In the genomic region with DNA sequence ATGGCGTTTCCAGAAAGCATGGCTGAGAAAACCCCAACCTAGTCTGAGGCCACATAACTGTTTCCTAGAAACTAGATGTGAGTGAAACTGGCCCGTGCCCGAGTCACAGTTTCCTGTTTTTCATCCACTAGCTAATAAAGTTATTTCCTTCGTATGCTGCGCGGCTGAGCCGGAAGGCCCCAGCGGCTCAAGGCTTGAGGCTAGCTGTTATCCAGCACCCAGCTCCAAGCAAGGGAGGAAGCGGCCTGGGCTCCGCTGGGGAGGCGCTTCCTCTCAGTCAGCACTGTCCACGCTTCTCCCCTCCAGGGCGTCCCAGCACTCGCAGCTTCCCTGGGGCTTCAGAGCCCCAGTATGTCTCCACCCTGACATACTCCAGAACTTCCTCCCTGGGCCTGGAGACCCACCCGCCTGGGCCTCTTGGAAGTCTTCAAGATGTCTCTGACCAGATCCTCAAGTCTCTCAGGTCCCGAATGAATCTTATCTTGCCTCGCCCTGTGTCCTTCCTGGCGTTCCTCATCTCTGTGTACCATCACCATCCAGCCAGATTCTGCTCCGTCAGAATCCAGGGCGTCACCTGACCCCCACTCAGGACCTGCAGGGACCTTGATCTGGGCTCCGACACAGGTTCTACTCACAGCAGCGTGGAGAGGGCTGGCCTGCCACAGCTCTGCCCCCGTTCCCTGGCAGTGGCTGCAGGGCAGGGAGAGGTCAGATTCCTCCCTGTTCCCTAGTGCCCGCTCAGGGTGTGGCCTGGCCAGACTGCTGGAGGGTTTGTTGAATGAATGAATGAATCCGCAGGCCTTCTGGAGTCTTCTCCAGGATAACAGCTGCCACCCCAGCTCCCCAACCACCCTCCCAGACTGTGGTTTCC, we compare ENCODE assay signal across 8 cellular contexts.
DNase-seq lines count a peak whose midpoint lies in the region; ATAC-seq and TF ChIP-seq lines count a peak whose summit lies in the region.

No MANE protein-coding gene starts in this region.

- TF ChIP-seq CTCF in left ventricle myocardium inferior (IDR thresholded peaks at IDR 0.05; ENCODE audit: borderline replicate concordance) = no peak
- no peak for TF ChIP-seq CTCF in PC-3 (conservative IDR thresholded peaks at IDR 0.05; ENCODE audit: low read depth, low read length)

- H4K20me1 ChIP-seq in PC-3 (ENCODE audit: low read length) = no peaks in the 10 kb centered on the region

- H3K4me1 ChIP-seq in left ventricle myocardium inferior = peaks cover 25% of the 10 kb centered on the region
- peaks cover 10% of the 10 kb centered on the region; the same call in 1 of the 2 replicates for H3K4me1 ChIP-seq in PC-3 (ENCODE audit: insufficient read depth, low read length)

- BruUV-seq in PC-3 (replicated peaks; lab: Mats Ljungman, UMichigan) = no TSS peak

- DNase-seq in H7 (peak; percentile 57), left ventricle myocardium inferior (peak; percentile 74), NCI-H187 (lab: John Stamatoyannopoulos, UW) (no peak), EL (no peak), PC-3 (no peak)
- peak; percentile 25 for DNase-seq in activated CD8-positive, alpha-beta memory T cell treated with anti-CD3 and anti-CD28 coated beads, Interleukin-2, amount 50 U/mL, for 24 hours (ENCODE audit: extremely low read depth)
- peak; percentile 9 to 26 for DNase-seq in stimulated activated CD4-positive, alpha-beta T cell treated with anti-CD3 and anti-CD28 coated beads, Interleukin-1b, Interleukin-23, amount 100 ng/mL, for 4 hours (ENCODE audit: low read depth in 2 of 2)

- no peak overlapping the region for H2AFZ ChIP-seq in PC-3 (ENCODE audit: low read length)

- intact Hi-C loops in left ventricle myocardium inferior (cut with micrococcal nuclease) (no loop called here), PC-3 (cut with micrococcal nuclease) (no loop called here)

- H3F3A ChIP-seq in PC-3 (ENCODE audit: low read length, unreplicated experiment) = no peaks in the 10 kb centered on the region

- H3K9me3 ChIP-seq in left ventricle myocardium inferior (replicated peaks) (peaks cover 10% of the 10 kb centered on the region), PC-3 (ENCODE audit: low read length) (peaks cover 14% of the 10 kb centered on the region)

- H3K4me3 ChIP-seq in H7 (ENCODE audit: insufficient read depth, low read depth, low read length) (no peak overlapping the region), left ventricle myocardium inferior (no peak overlapping the region), PC-3 (ENCODE audit: low read length) (no peak overlapping the region)

- H3K4me2 ChIP-seq in PC-3 (ENCODE audit: low read length) = no peak overlapping the region

- POLR2A ChIA-PET in PC-3 (lab: Charles Lee; ENCODE audit: unreplicated experiment) = interaction anchor here (0.6 kb wide), 2 partner anchors 10 to 46 kb away, joined by 3 to 4 read pairs; no protein-coding TSS in a partner anchor

- H3K27ac ChIP-seq in left ventricle myocardium inferior (replicated peaks) (peak overlapping the region; percentile 87), PC-3 (ENCODE audit: low read length) (no peak overlapping the region)

- H3K27me3 ChIP-seq in H7 (ENCODE audit: control insufficient read depth, insufficient read depth, low read length) = no peaks in the 10 kb centered on the region
- no peaks in the 10 kb centered on the region for H3K27me3 ChIP-seq in left ventricle myocardium inferior (ENCODE audit: low read depth)
- no peaks in the 10 kb centered on the region for H3K27me3 ChIP-seq in PC-3 (ENCODE audit: low read length)

- no peak for ATAC-seq in PC-3
- ATAC-seq in GM21423 (IDR thresholded peaks at IDR 0.05; ENCODE audit: unreplicated experiment) = no peak

- CTCF ChIA-PET in PC-3 (lab: Charles Lee) = no interaction called here

- H3K9me2 ChIP-seq in PC-3 (replicated peaks; ENCODE audit: low read length) = no peaks in the 10 kb centered on the region

- no peak overlapping the region for H3K9ac ChIP-seq in PC-3 (ENCODE audit: low read length)

- no peaks in the 10 kb centered on the region for H3K36me3 ChIP-seq in H7 (replicated peaks; ENCODE audit: control insufficient read depth, insufficient read depth, low read length)
- H3K36me3 ChIP-seq in left ventricle myocardium inferior = no peaks in the 10 kb centered on the region
- 0 out of 2 replicates have a peak, but pooled peaks cover 4% of the 10 kb centered on the region for H3K36me3 ChIP-seq in PC-3 (ENCODE audit: low read depth, low read length)

- no peaks in the 10 kb centered on the region for H3K79me2 ChIP-seq in PC-3 (ENCODE audit: low read length)

Comparison
In these comparisons a context has a peak if more than half of its experiments do, and no peak if none do; other contexts are left out.
1. DNase-seq: peak in H7 (single experiment), activated CD8-positive, alpha-beta memory T cell treated with anti-CD3 and anti-CD28 coated beads, Interleukin-2, amount 50 U/mL, for 24 hours (single experiment), left ventricle myocardium inferior (single experiment) and stimulated activated CD4-positive, alpha-beta T cell treated with anti-CD3 and anti-CD28 coated beads, Interleukin-1b, Interleukin-23, amount 100 ng/mL, for 4 hours (2 of 2); none in NCI-H187 (0 of 2), EL (single experiment) and PC-3 (single experiment).